Comparison of ENCODE assay signal across 1 cellular context in the genomic region with DNA sequence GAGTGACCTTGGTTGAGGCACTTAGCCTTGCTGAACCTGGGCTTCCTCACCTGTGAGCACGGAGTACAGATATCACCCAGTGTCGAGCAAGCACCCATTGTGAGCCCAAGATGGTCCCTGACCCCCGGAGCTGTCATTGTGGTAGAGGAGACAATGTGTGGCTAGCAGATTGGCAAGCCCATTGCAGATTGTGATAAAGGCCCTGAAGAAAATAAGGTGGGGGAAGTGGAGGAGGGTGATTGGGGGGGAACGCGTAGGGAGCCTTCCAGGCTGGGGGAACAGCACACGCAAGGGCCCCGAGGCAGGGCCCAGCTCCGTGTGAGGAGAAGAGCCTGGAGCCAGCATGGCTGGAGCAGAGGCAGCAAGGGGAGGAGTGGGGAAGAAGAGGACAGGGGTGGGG.
TF ChIP-seq lines count a peak whose summit lies in the region.

No MANE protein-coding gene starts in this region.

TF ChIP-seq in GM12891, 5 proteins besides CTCF, POLR2A, EP300 and RAD21:
- no peak for TF ChIP-seq TAF1 (IDR thresholded peaks at IDR 0.05; ENCODE audit: low read depth, low read length)
- no peak for TF ChIP-seq PAX5 (IDR thresholded peaks at IDR 0.05; ENCODE audit: insufficient read depth, low read length, severe bottlenecking)
- no peak for TF ChIP-seq SPI1 (IDR thresholded peaks at IDR 0.05; ENCODE audit: low read depth, low read length)
- TF ChIP-seq POU2F2 (IDR thresholded peaks at IDR 0.05; ENCODE audit: low read depth, low read length) = no peak
- TF ChIP-seq POLR2AphosphoS5 (IDR thresholded peaks at IDR 0.05; ENCODE audit: low read depth, low read length) = no peak
